ENCODE assay signal across 8 cellular contexts in the genomic region with DNA sequence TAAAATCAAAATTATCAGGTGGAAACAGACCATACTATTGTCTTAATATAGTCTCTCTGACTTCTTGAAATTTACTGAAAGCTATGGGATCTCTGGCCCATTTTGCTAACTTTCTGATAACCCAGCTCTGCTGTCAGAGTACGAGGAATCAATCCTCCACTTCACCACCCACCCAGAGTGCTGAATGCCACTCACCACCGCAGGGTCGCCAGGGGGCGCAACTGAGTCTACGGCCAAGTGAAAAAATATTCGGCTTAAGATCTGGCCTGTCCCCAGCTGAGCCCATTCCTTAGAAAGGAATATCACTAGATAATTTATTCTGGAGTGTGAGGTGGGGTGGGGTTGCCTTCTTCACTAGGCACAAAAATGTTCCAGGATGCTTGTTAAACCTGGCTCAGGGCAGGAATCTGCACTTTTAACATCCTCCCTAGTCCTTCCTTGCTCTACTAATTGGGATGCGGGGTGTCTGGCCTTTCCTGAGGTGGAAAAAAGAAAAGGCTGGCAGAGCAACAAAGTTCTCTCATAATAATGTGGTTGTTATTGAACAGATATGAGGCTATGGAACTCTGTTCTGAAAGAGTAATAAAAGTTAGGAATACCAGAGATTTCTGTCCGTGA.
DNase-seq lines count a peak whose midpoint lies in the region; ATAC-seq, FAIRE-seq and TF ChIP-seq lines count a peak whose summit lies in the region.

No MANE protein-coding gene starts in this region.

- H3K4me1 Mint-ChIP-seq in stimulated activated effector memory CD8-positive, alpha-beta T cell treated with anti-CD3 and anti-CD28 coated beads, Interleukin-12 subunit alpha, Interleukin-12 subunit beta, amount 100 ng/mL, for 72 hours, result no peaks in the 10 kb centered on the region

- TF ChIP-seq RAD21 in HCT116 (IDR thresholded peaks at IDR 0.05; ENCODE audit: low read depth), result peak; percentile 68

- peak; percentile 39 for DNase-seq in activated CD4-positive, alpha-beta T cell treated with anti-CD3 and anti-CD28 coated beads for 48 hours
- no peak for DNase-seq in activated CD4-positive, alpha-beta T cell treated with anti-CD3 and anti-CD28 coated beads for 4 hours
- DNase-seq in HCT116 (ENCODE audit: low read depth, low spot score) (peak; percentile 41), NOMO-1 treated with dmso at 0.1 percent for 144 hours (lab: John Stamatoyannopoulos, UW; ENCODE audit: unreplicated experiment) (peak; percentile 2), endothelial cell of umbilical vein (ENCODE audit: low read depth, low spot score) (no peak), osteoblast (ENCODE audit: insufficient read length, low spot score, missing footprints) (peak; percentile 21), mucosa of gallbladder (ENCODE audit: low spot score) (no peak)
- DNase-seq in stimulated activated effector memory CD8-positive, alpha-beta T cell treated with anti-CD3 and anti-CD28 coated beads, Interleukin-12 subunit alpha, Interleukin-12 subunit beta, amount 100 ng/mL, for 72 hours (ENCODE audit: low spot score in 2 of 2), result no peak

- H3K4me3 Mint-ChIP-seq in stimulated activated effector memory CD8-positive, alpha-beta T cell treated with anti-CD3 and anti-CD28 coated beads, Interleukin-12 subunit alpha, Interleukin-12 subunit beta, amount 100 ng/mL, for 72 hours, result no peak overlapping the region

- H3K4me2 ChIP-seq in HCT116 (ENCODE audit: low read length) (peak overlapping the region; percentile 3; the same call in 1 of the 2 replicates), endothelial cell of umbilical vein (ENCODE audit: insufficient read depth, low read length) (no peak overlapping the region), osteoblast (ENCODE audit: insufficient read depth, low read length) (no peak overlapping the region)

- RAD21 ChIA-PET in HCT116 (lab: Charles Lee; ENCODE audit: low non-redundant PET in 1 of 2, low total read pairs in 2 of 2, uncharacterized antibody in 2 of 2, unreplicated experiment in 2 of 2), result interaction anchor here in 1 of 2 experiments (1.0 kb wide), 1 partner anchor 264 kb away, joined by 3 read pairs; no protein-coding TSS in a partner anchor

- TF ChIP-seq POLR2A in HCT116 (IDR thresholded peaks at IDR 0.05; ENCODE audit: borderline replicate concordance, extremely low read depth, insufficient read depth, insufficient read length), result no peak
- no peak for TF ChIP-seq POLR2A in endothelial cell of umbilical vein (IDR thresholded peaks at IDR 0.05; ENCODE audit: low read depth, low read length)

- H4K20me1 ChIP-seq in HCT116 (ENCODE audit: insufficient read depth), result no peaks in the 10 kb centered on the region
- no peaks in the 10 kb centered on the region for H4K20me1 ChIP-seq in endothelial cell of umbilical vein (replicated peaks; ENCODE audit: control insufficient read depth, extremely low read depth, insufficient read depth, low read length)
- no peaks in the 10 kb centered on the region for H4K20me1 ChIP-seq in osteoblast (ENCODE audit: insufficient read depth, low read length)

- intact Hi-C loops in HCT116 (cut with micrococcal nuclease) (loop anchor here (1.0 to 10.0 kb wide), 3 partner anchors 264 to 682 kb away; no protein-coding TSS in a partner anchor), endothelial cell of umbilical vein (cut with micrococcal nuclease) (loop anchor here (1.0 kb wide), 2 partner anchors 483 to 684 kb away; no protein-coding TSS in a partner anchor)

- POLR2A ChIA-PET in HCT116 (lab: Charles Lee), result no interaction called here
- POLR2A ChIA-PET in endothelial cell of umbilical vein (lab: Charles Lee), result no interaction called here

- H3K4me3 ChIP-seq in HCT116 (replicated peaks in 1 of 2; ENCODE audit: low read depth in 1 of 2, low read length in 2 of 2) (no peak overlapping the region), endothelial cell of umbilical vein (replicated peaks in 1 of 3; ENCODE audit: insufficient read depth in 1 of 3, low read depth in 1 of 3, low read length in 3 of 3) (no peak overlapping the region), osteoblast (ENCODE audit: insufficient read depth, low read length) (no peak overlapping the region)

- H3K36me3 Mint-ChIP-seq in stimulated activated effector memory CD8-positive, alpha-beta T cell treated with anti-CD3 and anti-CD28 coated beads, Interleukin-12 subunit alpha, Interleukin-12 subunit beta, amount 100 ng/mL, for 72 hours, result no peaks in the 10 kb centered on the region

- H2AFZ ChIP-seq in HCT116 (ENCODE audit: low read depth, low read length, poor library complexity, severe bottlenecking) (peak overlapping the region; percentile 54), endothelial cell of umbilical vein (ENCODE audit: low read depth, low read length) (no peak overlapping the region), osteoblast (ENCODE audit: low read length) (no peak overlapping the region)

- ATAC-seq in HCT116, result peak; percentile 99
- no peak for ATAC-seq in stimulated activated effector memory CD8-positive, alpha-beta T cell treated with anti-CD3 and anti-CD28 coated beads, Interleukin-12 subunit alpha, Interleukin-12 subunit beta, amount 100 ng/mL, for 72 hours

- TF ChIP-seq CTCF in HCT116 (IDR thresholded peaks at IDR 0.05 in 2 of 3, conservative IDR thresholded peaks at IDR 0.05 in 1 of 3; ENCODE audit: borderline replicate concordance in 1 of 3, insufficient read depth in 1 of 3, low read depth in 2 of 3, low read length in 2 of 3), result peak; percentile 65 to 98 (median 97); a peak in 5 of 6 replicates
- TF ChIP-seq CTCF in endothelial cell of umbilical vein (IDR thresholded peaks at IDR 0.05; ENCODE audit: extremely low read depth in 1 of 2, insufficient read depth in 1 of 2, low read depth in 1 of 2, low read length in 2 of 2), result peak; percentile 54 to 61
- TF ChIP-seq CTCF in osteoblast (IDR thresholded peaks at IDR 0.05; ENCODE audit: extremely low read depth, low read depth, low read length), result peak; percentile 93

- H3K9me1 ChIP-seq in endothelial cell of umbilical vein (replicated peaks; ENCODE audit: control insufficient read depth, extremely low read depth, insufficient read depth, low read length), result no peaks in the 10 kb centered on the region

- no peak overlapping the region for H3K9ac ChIP-seq in HCT116 (ENCODE audit: low read length)
- H3K9ac ChIP-seq in endothelial cell of umbilical vein (replicated peaks; ENCODE audit: extremely low read depth, insufficient read depth, low read length), result no peak overlapping the region

- no peak overlapping the region for H3K27ac Mint-ChIP-seq in stimulated activated effector memory CD8-positive, alpha-beta T cell treated with anti-CD3 and anti-CD28 coated beads, Interleukin-12 subunit alpha, Interleukin-12 subunit beta, amount 100 ng/mL, for 72 hours

- H3K9me3 Mint-ChIP-seq in stimulated activated effector memory CD8-positive, alpha-beta T cell treated with anti-CD3 and anti-CD28 coated beads, Interleukin-12 subunit alpha, Interleukin-12 subunit beta, amount 100 ng/mL, for 72 hours, result peaks cover 3% of the 10 kb centered on the region

- no peaks in the 10 kb centered on the region; a peak in 1 of 4 replicates for H3K4me1 ChIP-seq in HCT116 (ENCODE audit: control insufficient read depth in 1 of 2, insufficient read depth in 2 of 2, low read length in 2 of 2)
- no peaks in the 10 kb centered on the region for H3K4me1 ChIP-seq in endothelial cell of umbilical vein (ENCODE audit: control insufficient read depth, extremely low read depth, insufficient read depth, low read length)
- no peaks in the 10 kb centered on the region for H3K4me1 ChIP-seq in osteoblast (ENCODE audit: insufficient read depth, low read length)

- H3K27ac ChIP-seq in HCT116 (ENCODE audit: low read depth, low read length), result no peak overlapping the region
- H3K27ac ChIP-seq in endothelial cell of umbilical vein (ENCODE audit: insufficient read depth, low read depth, low read length), result no peak overlapping the region
- no peak overlapping the region for H3K27ac ChIP-seq in osteoblast (ENCODE audit: low read depth, low read length)

- H3K79me2 ChIP-seq in HCT116 (ENCODE audit: insufficient read depth, low read length) (no peaks in the 10 kb centered on the region), endothelial cell of umbilical vein (ENCODE audit: control insufficient read depth, insufficient read depth, low read length) (no peaks in the 10 kb centered on the region), osteoblast (ENCODE audit: insufficient read depth, low read length) (no peaks in the 10 kb centered on the region)

- BruUV-seq in HCT116 (replicated peaks; lab: Mats Ljungman, UMichigan) (no TSS peak), endothelial cell of umbilical vein (replicated peaks; lab: Mats Ljungman, UMichigan) (no TSS peak)

- H3K9me3 ChIP-seq in HCT116 (ENCODE audit: control insufficient read depth in 1 of 2, insufficient read depth in 1 of 2, low read depth in 1 of 2, low read length in 2 of 2) (no peaks in the 10 kb centered on the region), endothelial cell of umbilical vein (replicated peaks; ENCODE audit: control insufficient read depth, insufficient read depth, low read length) (no peaks in the 10 kb centered on the region), osteoblast (ENCODE audit: low read depth, low read length) (no peaks in the 10 kb centered on the region)

- no peaks in the 10 kb centered on the region for H3K36me3 ChIP-seq in HCT116 (ENCODE audit: control insufficient read depth in 1 of 2, insufficient read depth in 2 of 2, low read length in 2 of 2)
- no peaks in the 10 kb centered on the region for H3K36me3 ChIP-seq in endothelial cell of umbilical vein (ENCODE audit: control insufficient read depth in 2 of 2, extremely low read depth in 1 of 2, insufficient read depth in 2 of 2, low read length in 2 of 2)
- no peaks in the 10 kb centered on the region for H3K36me3 ChIP-seq in osteoblast (ENCODE audit: insufficient read depth, low read length)

- H3K27me3 ChIP-seq in HCT116 (ENCODE audit: insufficient read depth, low read length), result no peaks in the 10 kb centered on the region
- no peaks in the 10 kb centered on the region for H3K27me3 ChIP-seq in endothelial cell of umbilical vein (ENCODE audit: control insufficient read depth in 2 of 2, insufficient read depth in 2 of 2, low read length in 2 of 2)
- H3K27me3 ChIP-seq in osteoblast (ENCODE audit: insufficient read depth, low read length), result no peaks in the 10 kb centered on the region

- dilution Hi-C loops in endothelial cell of umbilical vein (cut with MboI; ENCODE audit: extremely low pct_ligation_motif_present, low sequenced_read_pairs), result no loop called here

- H3K9me2 ChIP-seq in HCT116 (ENCODE audit: insufficient read depth), result no peaks in the 10 kb centered on the region

- FAIRE-seq in endothelial cell of umbilical vein (lab: Jason Lieb, UNC), result no peak

- CTCF ChIA-PET in HCT116 (lab: Charles Lee), result interaction anchor here (0.6 to 3.0 kb wide), 16 partner anchors 9 to 684 kb away, joined by 3 to 20 read pairs (median 4); no protein-coding TSS in a partner anchor
- CTCF ChIA-PET in endothelial cell of umbilical vein (lab: Charles Lee), result interaction anchor here (0.6 to 2.2 kb wide), 10 partner anchors 8 to 684 kb away, joined by 3 to 12 read pairs (median 3); no protein-coding TSS in a partner anchor

TF ChIP-seq in HCT116, 20 proteins besides CTCF, POLR2A, EP300 and RAD21 (continues in another document):
- no peak for TF ChIP-seq YY1 (IDR thresholded peaks at IDR 0.05; ENCODE audit: extremely low read depth, insufficient replicate concordance, low read depth, low read length)

TF ChIP-seq in endothelial cell of umbilical vein, 7 proteins besides CTCF, POLR2A, EP300 and RAD21 (continues in another document):
- TF ChIP-seq GATA2 (IDR thresholded peaks at IDR 0.05; ENCODE audit: insufficient read depth, insufficient read length, low read depth, low read length), result no peak

Comparison
In these comparisons a context has a peak if more than half of its experiments do, and no peak if none do; other contexts are left out.
1. DNase-seq: peak in activated CD4-positive, alpha-beta T cell treated with anti-CD3 and anti-CD28 coated beads for 48 hours (single experiment), HCT116 (single experiment), NOMO-1 treated with dmso at 0.1 percent for 144 hours (single experiment) and osteoblast (single experiment); none in activated CD4-positive, alpha-beta T cell treated with anti-CD3 and anti-CD28 coated beads for 4 hours (0 of 2), endothelial cell of umbilical vein (single experiment), mucosa of gallbladder (single experiment) and stimulated activated effector memory CD8-positive, alpha-beta T cell treated with anti-CD3 and anti-CD28 coated beads, Interleukin-12 subunit alpha, Interleukin-12 subunit beta, amount 100 ng/mL, for 72 hours (0 of 2).
2. Peak in every context shown above with its lines, with median percentiles within 50 percentile points of each other: CTCF ChIP-seq.